ENCODE assay signal across 8 cellular contexts in the genomic region with DNA sequence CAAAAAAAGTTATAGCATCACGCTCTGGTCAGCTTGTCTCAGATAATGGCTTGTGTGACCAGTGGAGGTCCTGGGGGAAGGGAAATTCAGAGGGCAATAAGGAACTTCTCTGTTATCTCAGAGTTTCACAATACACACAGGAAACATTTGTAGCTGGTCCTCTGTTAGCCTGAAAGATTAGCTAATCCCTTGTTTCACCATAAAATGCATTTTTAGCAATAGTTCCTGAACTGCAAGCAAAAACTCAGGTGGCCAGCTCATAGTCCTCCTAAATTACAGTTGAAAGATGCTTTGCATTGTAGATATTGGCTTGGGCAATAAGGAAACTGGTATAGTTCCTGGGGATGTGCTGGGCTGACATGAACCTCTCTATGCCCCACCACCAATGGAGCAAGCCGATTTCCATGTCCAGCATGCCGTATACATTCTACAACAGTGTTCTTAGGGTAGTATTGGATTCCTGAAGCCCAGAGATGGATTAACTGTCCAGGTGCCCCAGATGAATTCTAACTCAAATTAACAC.
DNase-seq lines count a peak whose midpoint lies in the region; ATAC-seq lines count a peak whose summit lies in the region.

No MANE protein-coding gene starts in this region.

- peak overlapping the region; percentile 98 for H3K27ac ChIP-seq in ACC112 (ENCODE audit: low read depth, low read length)

- no peaks in the 10 kb centered on the region for H3K27me3 ChIP-seq in ACC112 (ENCODE audit: insufficient read depth, low read length)

- DNase-seq in NOMO-1 treated with dmso at 0.1 percent for 144 hours (lab: John Stamatoyannopoulos, UW; ENCODE audit: unreplicated experiment) (peak; percentile 92), foreskin melanocyte (peak; percentile 84), DMS53 (lab: John Stamatoyannopoulos, UW) (no peak), NCI-H1417 (lab: John Stamatoyannopoulos, UW) (no peak), COR-L47 (lab: John Stamatoyannopoulos, UW) (no peak), hypothalamus (lab: John Stamatoyannopoulos, UW) (no peak)

- H2AFZ ChIP-seq in ACC112 (ENCODE audit: low read length, unreplicated experiment), result no peak overlapping the region

- H3K4me3 ChIP-seq in ACC112 (ENCODE audit: low read depth, low read length), result no peak overlapping the region

- H3K36me3 ChIP-seq in ACC112 (ENCODE audit: insufficient read depth, low read length), result no peaks in the 10 kb centered on the region

- H3K4me1 ChIP-seq in ACC112 (ENCODE audit: control insufficient read depth, insufficient read depth, low read length, unreplicated experiment), result peaks cover 48% of the 10 kb centered on the region

- ATAC-seq in GM21515 (IDR thresholded peaks at IDR 0.05; ENCODE audit: unreplicated experiment), result peak; percentile 53

- no peaks in the 10 kb centered on the region for H3K79me2 ChIP-seq in ACC112 (ENCODE audit: control insufficient read depth, insufficient read depth, low read length, unreplicated experiment)

Comparison
In these comparisons a context has a peak if more than half of its experiments do, and no peak if none do; other contexts are left out.
1. DNase-seq: peak in NOMO-1 treated with dmso at 0.1 percent for 144 hours (single experiment) and foreskin melanocyte (single experiment); none in DMS53 (single experiment), NCI-H1417 (0 of 3), COR-L47 (single experiment) and hypothalamus (0 of 51).